Comparison of ENCODE assay signal across 36 cellular contexts in the genomic region with DNA sequence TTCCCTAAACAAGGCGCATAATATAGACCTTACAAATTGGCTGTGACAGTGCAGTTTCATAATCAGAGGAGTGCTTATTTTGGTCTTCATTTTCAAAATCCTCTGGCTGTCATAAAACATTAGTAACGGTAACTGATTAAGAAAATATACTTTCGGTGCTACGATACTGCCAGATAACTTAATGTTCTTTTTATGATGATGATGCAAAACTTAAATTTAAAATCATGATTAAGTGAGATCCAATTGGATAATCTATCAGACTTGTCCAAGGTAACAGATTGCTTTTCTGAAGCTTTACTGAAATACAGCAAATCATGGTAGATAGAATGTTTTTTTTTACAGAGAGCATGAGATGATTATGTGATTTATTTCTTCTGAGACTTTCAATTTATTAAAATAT.
"Had no signal": no experiment of that assay in that cellular context is flagged by ENCODE, and none has a peak within 500 bp of the region (broad histone marks: within the 10 kb centered on the region; RNA-seq: fewer than 3 reads in every experiment).

No MANE protein-coding gene starts in this region.

- H3K27ac Mint-ChIP-seq: activated B cell treated with CpG ODN at 0.5 μM for 24 hours; activated CD4-positive, alpha-beta memory T cell treated with anti-CD3 and anti-CD28 coated beads for 36 hours; activated CD4-positive, alpha-beta T cell treated with anti-CD3 and anti-CD28 coated beads, Interleukin-2, amount 10 ng/mL, durations not matched to agents 24 days and 14 days; activated CD8-positive, alpha-beta T cell treated with anti-CD3 and anti-CD28 coated beads for 36 hours; activated naive CD4-positive, alpha-beta T cell treated with anti-CD3 and anti-CD28 coated beads for 36 hours; activated naive CD4-positive, alpha-beta T cell treated with anti-CD3 and anti-CD28 coated beads, Interleukin-2, amount 50 U/mL, for 72 hours; activated naive CD8-positive, alpha-beta T cell treated with anti-CD3 and anti-CD28 coated beads for 36 hours; activated T-cell treated with anti-CD3 and anti-CD28 coated beads, Interleukin-2, amount 50 U/mL, for 72 hours; activated T-helper 1 cell treated with anti-CD3 and anti-CD28 coated beads, Interleukin-12 subunit alpha, Interleukin-12 subunit beta, Interleukin-2, Interleukin-4 antibody, amounts not matched to agents 30 ng/mL and 10 ng/mL and 1 ng/mL, durations not matched to agents 14 hours and 24 hours and 36 hours; activated T-helper 17 cell treated with anti-CD3 and anti-CD28 coated beads, Interleukin-2, amount 50 U/mL, for 72 hours; T-helper 1 cell treated with Interleukin-12 subunit alpha and Interleukin-12 subunit beta and Interleukin-4 antibody, amounts not matched to agents 30 μg/mL and 1 μg/mL, for 36 hours; T-helper 2 cell treated with Interferon-gamma antibody and Interleukin-4, amounts not matched to agents 5 μg/mL and 100 μg/mL, for 36 hours had no signal

- DNase-seq: activated B cell treated with CpG ODN at 0.5 μM for 24 hours; activated CD4-positive, alpha-beta memory T cell treated with anti-CD3 and anti-CD28 coated beads for 36 hours; activated CD4-positive, alpha-beta T cell treated with anti-CD3 and anti-CD28 coated beads for 4 hours; activated CD4-positive, alpha-beta T cell treated with anti-CD3 and anti-CD28 coated beads, Interleukin-2, amount 10 ng/mL, durations not matched to agents 24 days and 14 days; activated CD4-positive, alpha-beta T cell treated with anti-CD3 and anti-CD28 coated beads, Interleukin-2, amount 50 U/mL, for 1 hour; activated CD4-positive, alpha-beta T cell treated with anti-CD3 and anti-CD28 coated beads, Interleukin-2, amount 50 U/mL, for 4 hours; activated CD4-positive, CD25-positive, alpha-beta regulatory T cell treated with anti-CD3 and anti-CD28 coated beads, Interleukin-2, amount 50 U/mL, for 72 hours; activated CD8-positive, alpha-beta memory T cell treated with anti-CD3 and anti-CD28 coated beads, Interleukin-2, amount 50 U/mL, for 4 hours; activated CD8-positive, alpha-beta T cell treated with anti-CD3 and anti-CD28 coated beads for 36 hours; activated effector memory CD4-positive, alpha-beta T cell treated with anti-CD3 and anti-CD28 coated beads, Interleukin-2, amount 50 U/mL, for 16 hours; activated gamma-delta T cell treated with Interleukin-2 at 50 U/mL for 16 hours; activated naive CD4-positive, alpha-beta T cell; activated naive CD4-positive, alpha-beta T cell treated with anti-CD3 and anti-CD28 coated beads for 36 hours; activated naive CD4-positive, alpha-beta T cell treated with anti-CD3 and anti-CD28 coated beads, Interleukin-2, amount 50 U/mL, for 16 hours; activated naive CD8-positive, alpha-beta T cell treated with anti-CD3 and anti-CD28 coated beads for 36 hours; activated T-cell treated with anti-CD3 and anti-CD28 coated beads for 4 hours; activated T-cell treated with anti-CD3 and anti-CD28 coated beads, Interleukin-2, amount 50 U/mL, for 1 hour; activated T-cell treated with anti-CD3 and anti-CD28 coated beads, Interleukin-2, amount 50 U/mL, for 4 hours; activated T-cell treated with anti-CD3 and anti-CD28 coated beads, Interleukin-2, amount 50 U/mL, for 72 hours; adrenal gland; amniotic stem cell; aorta; body of pancreas; brain microvascular endothelial cell; central memory CD4-positive, alpha-beta T cell; T-helper 2 cell; T-helper 9 cell had no signal

- FAIRE-seq: astrocyte, TTC549 had no signal

- ATAC-seq: activated CD8-positive, alpha-beta T cell treated with anti-CD3 and anti-CD28 coated beads for 36 hours; activated naive CD4-positive, alpha-beta T cell treated with anti-CD3 and anti-CD28 coated beads, Interleukin-2, amount 50 U/mL, for 72 hours; activated T-cell treated with anti-CD3 and anti-CD28 coated beads, Interleukin-2, amount 50 U/mL, for 4 hours; activated T-cell treated with anti-CD3 and anti-CD28 coated beads, Interleukin-2, amount 50 U/mL, for 72 hours; activated T-helper 17 cell treated with anti-CD3 and anti-CD28 coated beads, Interleukin-2, amount 50 U/mL, for 72 hours; body of pancreas had no signal

- H3K9me3 ChIP-seq: adrenal gland, body of pancreas, breast epithelium had no signal

- H3K27me3 Mint-ChIP-seq: activated B cell treated with CpG ODN at 0.5 μM for 24 hours; activated CD4-positive, alpha-beta memory T cell treated with anti-CD3 and anti-CD28 coated beads for 36 hours; activated CD4-positive, alpha-beta T cell treated with anti-CD3 and anti-CD28 coated beads, Interleukin-2, amount 10 ng/mL, durations not matched to agents 24 days and 14 days; activated CD8-positive, alpha-beta T cell treated with anti-CD3 and anti-CD28 coated beads for 36 hours; activated naive CD8-positive, alpha-beta T cell treated with anti-CD3 and anti-CD28 coated beads for 36 hours; activated T-helper 17 cell treated with anti-CD3 and anti-CD28 coated beads, Interleukin-2, amount 50 U/mL, for 72 hours had no signal

- H3K36me3 Mint-ChIP-seq: activated CD4-positive, alpha-beta memory T cell treated with anti-CD3 and anti-CD28 coated beads for 36 hours; activated naive CD8-positive, alpha-beta T cell treated with anti-CD3 and anti-CD28 coated beads for 36 hours had no signal

- H3K4me3 ChIP-seq: adrenal gland, body of pancreas, breast epithelium had no signal

- H3K4me3 Mint-ChIP-seq: activated B cell treated with CpG ODN at 0.5 μM for 24 hours; activated CD4-positive, alpha-beta memory T cell treated with anti-CD3 and anti-CD28 coated beads for 36 hours; activated CD4-positive, alpha-beta T cell treated with anti-CD3 and anti-CD28 coated beads, Interleukin-2, amount 10 ng/mL, durations not matched to agents 24 days and 14 days; activated CD8-positive, alpha-beta T cell treated with anti-CD3 and anti-CD28 coated beads for 36 hours; activated naive CD4-positive, alpha-beta T cell treated with anti-CD3 and anti-CD28 coated beads for 36 hours; activated naive CD8-positive, alpha-beta T cell treated with anti-CD3 and anti-CD28 coated beads for 36 hours; activated T-cell treated with anti-CD3 and anti-CD28 coated beads, Interleukin-2, amount 50 U/mL, for 4 hours; activated T-cell treated with anti-CD3 and anti-CD28 coated beads, Interleukin-2, amount 50 U/mL, for 72 hours; activated T-helper 1 cell treated with anti-CD3 and anti-CD28 coated beads, Interleukin-12 subunit alpha, Interleukin-12 subunit beta, Interleukin-2, Interleukin-4 antibody, amounts not matched to agents 30 ng/mL and 10 ng/mL and 1 ng/mL, durations not matched to agents 14 hours and 24 hours and 36 hours; activated T-helper 17 cell treated with anti-CD3 and anti-CD28 coated beads, Interleukin-2, amount 50 U/mL, for 72 hours; T-helper 1 cell treated with Interleukin-12 subunit alpha and Interleukin-12 subunit beta and Interleukin-4 antibody, amounts not matched to agents 30 μg/mL and 1 μg/mL, for 36 hours; T-helper 2 cell treated with Interferon-gamma antibody and Interleukin-4, amounts not matched to agents 5 μg/mL and 100 μg/mL, for 36 hours had no signal

- H3K36me3 ChIP-seq: adrenal gland, brain microvascular endothelial cell, breast epithelium had no signal

- H3K4me1 ChIP-seq: adrenal gland, body of pancreas, breast epithelium had no signal

- H3K4me1 Mint-ChIP-seq: activated B cell treated with CpG ODN at 0.5 μM for 24 hours; activated CD4-positive, alpha-beta T cell treated with anti-CD3 and anti-CD28 coated beads, Interleukin-2, amount 10 ng/mL, durations not matched to agents 24 days and 14 days; activated naive CD8-positive, alpha-beta T cell treated with anti-CD3 and anti-CD28 coated beads for 36 hours; activated T-helper 17 cell treated with anti-CD3 and anti-CD28 coated beads, Interleukin-2, amount 50 U/mL, for 72 hours had no signal

- H3K27me3 ChIP-seq: adrenal gland, body of pancreas, brain microvascular endothelial cell, breast epithelium had no signal

- H3K27ac ChIP-seq: adrenal gland, body of pancreas, brain microvascular endothelial cell, breast epithelium, VCaP had no signal
